In the genomic region with DNA sequence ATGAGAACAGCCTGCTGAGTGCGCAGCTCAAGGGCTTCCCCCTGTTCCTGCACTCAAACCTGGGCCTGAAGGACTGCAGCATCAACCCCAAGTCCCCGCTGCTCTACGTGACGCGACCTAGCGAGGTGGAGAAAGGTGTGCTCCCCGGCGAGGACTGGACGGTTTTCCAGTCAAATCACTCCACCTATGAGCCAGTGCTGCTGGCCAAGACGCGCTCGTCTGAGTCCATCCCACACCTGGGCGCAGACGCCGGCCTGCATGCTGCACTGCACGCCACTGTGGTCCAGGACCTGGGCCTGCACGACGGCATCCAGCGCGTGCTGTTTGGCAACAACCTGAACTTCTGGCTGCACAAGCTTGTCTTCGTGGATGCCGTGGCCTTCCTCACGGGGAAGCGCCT, we compare ENCODE assay signal across 2 cellular contexts.
TF ChIP-seq lines count a peak whose summit lies in the region.

No MANE protein-coding gene starts in this region.

TF ChIP-seq in HepG2, 621 proteins besides CTCF, POLR2A, EP300 and RAD21:
- TF ChIP-seq NR2C2 (CRISPR knock-in tag; IDR thresholded peaks at IDR 0.05; ENCODE audit: borderline replicate concordance) (no peak), KDM2A (CRISPR knock-in tag; IDR thresholded peaks at IDR 0.05; ENCODE audit: borderline replicate concordance, low read depth) (no peak), ZNF709 (CRISPR knock-in tag; IDR thresholded peaks at IDR 0.05) (no peak), ZSCAN31 (CRISPR knock-in tag; IDR thresholded peaks at IDR 0.05; ENCODE audit: low read depth) (no peak), AGO2 (optimal IDR thresholded peaks at IDR 0.05; ENCODE audit: low read depth, low read length) (peak; percentile 62)
- TF ChIP-seq, protein P1, sequence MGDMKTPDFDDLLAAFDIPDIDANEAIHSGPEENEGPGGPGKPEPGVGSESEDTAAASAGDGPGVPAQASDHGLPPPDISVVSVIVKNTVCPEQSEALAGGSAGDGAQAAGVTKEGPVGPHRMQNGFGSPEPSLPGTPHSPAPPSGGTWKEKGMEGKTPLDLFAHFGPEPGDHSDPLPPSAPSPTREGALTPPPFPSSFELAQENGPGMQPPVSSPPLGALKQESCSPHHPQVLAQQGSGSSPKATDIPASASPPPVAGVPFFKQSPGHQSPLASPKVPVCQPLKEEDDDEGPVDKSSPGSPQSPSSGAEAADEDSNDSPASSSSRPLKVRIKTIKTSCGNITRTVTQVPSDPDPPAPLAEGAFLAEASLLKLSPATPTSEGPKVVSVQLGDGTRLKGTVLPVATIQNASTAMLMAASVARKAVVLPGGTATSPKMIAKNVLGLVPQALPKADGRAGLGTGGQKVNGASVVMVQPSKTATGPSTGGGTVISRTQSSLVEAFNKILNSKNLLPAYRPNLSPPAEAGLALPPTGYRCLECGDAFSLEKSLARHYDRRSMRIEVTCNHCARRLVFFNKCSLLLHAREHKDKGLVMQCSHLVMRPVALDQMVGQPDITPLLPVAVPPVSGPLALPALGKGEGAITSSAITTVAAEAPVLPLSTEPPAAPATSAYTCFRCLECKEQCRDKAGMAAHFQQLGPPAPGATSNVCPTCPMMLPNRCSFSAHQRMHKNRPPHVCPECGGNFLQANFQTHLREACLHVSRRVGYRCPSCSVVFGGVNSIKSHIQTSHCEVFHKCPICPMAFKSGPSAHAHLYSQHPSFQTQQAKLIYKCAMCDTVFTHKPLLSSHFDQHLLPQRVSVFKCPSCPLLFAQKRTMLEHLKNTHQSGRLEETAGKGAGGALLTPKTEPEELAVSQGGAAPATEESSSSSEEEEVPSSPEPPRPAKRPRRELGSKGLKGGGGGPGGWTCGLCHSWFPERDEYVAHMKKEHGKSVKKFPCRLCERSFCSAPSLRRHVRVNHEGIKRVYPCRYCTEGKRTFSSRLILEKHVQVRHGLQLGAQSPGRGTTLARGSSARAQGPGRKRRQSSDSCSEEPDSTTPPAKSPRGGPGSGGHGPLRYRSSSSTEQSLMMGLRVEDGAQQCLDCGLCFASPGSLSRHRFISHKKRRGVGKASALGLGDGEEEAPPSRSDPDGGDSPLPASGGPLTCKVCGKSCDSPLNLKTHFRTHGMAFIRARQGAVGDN (CRISPR knock-in tag; IDR thresholded peaks at IDR 0.05), result peak; percentile 30; the same call in 1 of the 2 replicates

TF ChIP-seq in endothelial cell of umbilical vein, 7 proteins besides CTCF, POLR2A, EP300 and RAD21:
- no peak for TF ChIP-seq MYC (IDR thresholded peaks at IDR 0.05; ENCODE audit: low read depth, low read length)
- no peak for TF ChIP-seq GATA2 (IDR thresholded peaks at IDR 0.05; ENCODE audit: insufficient read depth, insufficient read length, low read depth, low read length)
- TF ChIP-seq, protein P2, sequence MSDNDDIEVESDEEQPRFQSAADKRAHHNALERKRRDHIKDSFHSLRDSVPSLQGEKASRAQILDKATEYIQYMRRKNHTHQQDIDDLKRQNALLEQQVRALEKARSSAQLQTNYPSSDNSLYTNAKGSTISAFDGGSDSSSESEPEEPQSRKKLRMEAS (IDR thresholded peaks at IDR 0.05; ENCODE audit: insufficient read depth, insufficient read length), result no peak
TF ChIP-seq in endothelial cell of umbilical vein: peak in this region for 0.
